ENCODE assay signal across 18 cellular contexts in the genomic region with DNA sequence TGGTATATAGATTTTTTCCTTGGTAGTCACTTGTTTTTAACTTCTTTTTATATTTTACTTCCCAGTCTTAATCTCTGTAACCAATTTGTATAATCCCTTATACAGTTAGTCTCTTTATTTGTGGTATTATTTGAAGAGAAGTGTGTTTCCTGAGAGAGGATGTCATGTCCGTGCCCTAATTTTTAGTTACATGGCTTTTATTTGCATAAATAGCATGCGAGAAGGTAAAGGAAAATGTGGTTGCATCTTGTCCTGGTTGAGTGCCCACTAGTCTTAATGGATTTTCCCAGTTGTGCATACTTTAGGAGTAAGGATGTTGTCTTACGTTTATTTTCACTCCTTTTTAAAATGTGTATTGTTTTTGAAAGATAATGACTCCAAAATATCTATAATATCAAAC. TPM values are rescaled to one million over a fixed set of nuclear protein-coding genes. Genes with fewer than 3 reads are reported as not detected.
DNase-seq lines count a peak whose midpoint lies in the region; ATAC-seq and TF ChIP-seq lines count a peak whose summit lies in the region.
"Had no signal": no experiment of that assay in that cellular context is flagged by ENCODE, and none has a peak within 500 bp of the region (broad histone marks: within the 10 kb centered on the region; RNA-seq: fewer than 3 reads in every experiment).

No MANE protein-coding gene starts in this region.

- CTCF ChIA-PET in CD8-positive, alpha-beta T cell (lab: Charles Lee): interaction anchor here (0.8 kb wide), 1 partner anchor 16 kb away, joined by 3 read pairs; no protein-coding TSS in a partner anchor

- no peaks in the 10 kb centered on the region for H3K9me3 ChIP-seq in CD8-positive, alpha-beta T cell (ENCODE audit: low read length)
- H3K9me3 ChIP-seq in tibial artery: no peaks in the 10 kb centered on the region
- H3K9me3 ChIP-seq: left lung had no signal

- no peaks in the 10 kb centered on the region for H3K27me3 Mint-ChIP-seq in CD8-positive, alpha-beta T cell (ENCODE audit: low read depth)
- H3K27me3 Mint-ChIP-seq in activated naive CD8-positive, alpha-beta T cell treated with anti-CD3 and anti-CD28 coated beads for 36 hours: no peaks in the 10 kb centered on the region
- H3K27me3 Mint-ChIP-seq in natural killer cell treated with Interleukin-12 subunit alpha and Interleukin-12 subunit beta and Interleukin-15 and Interleukin-18, amount 100 ng/mL, for 72 hours: no peaks in the 10 kb centered on the region

- H3K4me3 Mint-ChIP-seq in CD8-positive, alpha-beta T cell: peak overlapping the region; percentile 51
- no peak overlapping the region for H3K4me3 Mint-ChIP-seq in activated naive CD8-positive, alpha-beta T cell treated with anti-CD3 and anti-CD28 coated beads for 36 hours
- peak overlapping the region; percentile 70 for H3K4me3 Mint-ChIP-seq in natural killer cell treated with Interleukin-12 subunit alpha and Interleukin-12 subunit beta and Interleukin-15 and Interleukin-18, amount 100 ng/mL, for 72 hours

- POLR2A ChIA-PET in CD8-positive, alpha-beta T cell (lab: Charles Lee): interaction anchor here (0.7 to 1.0 kb wide), 2 partner anchors 100 to 137 kb away, joined by 3 read pairs; no protein-coding TSS in a partner anchor

- H3K4me1 Mint-ChIP-seq in CD8-positive, alpha-beta T cell (ENCODE audit: low read depth): peaks cover 92% of the 10 kb centered on the region
- peaks cover 85% of the 10 kb centered on the region for H3K4me1 Mint-ChIP-seq in activated naive CD8-positive, alpha-beta T cell treated with anti-CD3 and anti-CD28 coated beads for 36 hours
- peaks cover 68 to 79% of the 10 kb centered on the region in 2 donors for H3K4me1 Mint-ChIP-seq in natural killer cell treated with Interleukin-12 subunit alpha and Interleukin-12 subunit beta and Interleukin-15 and Interleukin-18, amount 100 ng/mL, for 72 hours (ENCODE audit: low read depth in 2 of 2)

- H3K36me3 ChIP-seq in CD8-positive, alpha-beta T cell (ENCODE audit: insufficient read depth, low read length): no peaks in the 10 kb centered on the region
- no peaks in the 10 kb centered on the region for H3K36me3 ChIP-seq in tibial artery

- no peak overlapping the region for H3K27ac ChIP-seq in CD8-positive, alpha-beta T cell (ENCODE audit: low read depth, low read length)
- H3K27ac ChIP-seq in tibial artery: no peak overlapping the region
- H3K27ac ChIP-seq: left lung, parathyroid adenoma, skin epidermis had no signal

- H3K9me3 Mint-ChIP-seq in CD8-positive, alpha-beta T cell: no peaks in the 10 kb centered on the region
- no peaks in the 10 kb centered on the region for H3K9me3 Mint-ChIP-seq in activated naive CD8-positive, alpha-beta T cell treated with anti-CD3 and anti-CD28 coated beads for 36 hours
- H3K9me3 Mint-ChIP-seq in natural killer cell treated with Interleukin-12 subunit alpha and Interleukin-12 subunit beta and Interleukin-15 and Interleukin-18, amount 100 ng/mL, for 72 hours: no peaks in the 10 kb centered on the region

- peaks cover 37% of the 10 kb centered on the region for H3K36me3 Mint-ChIP-seq in CD8-positive, alpha-beta T cell
- H3K36me3 Mint-ChIP-seq in activated naive CD8-positive, alpha-beta T cell treated with anti-CD3 and anti-CD28 coated beads for 36 hours: peaks cover 31% of the 10 kb centered on the region
- H3K36me3 Mint-ChIP-seq in natural killer cell treated with Interleukin-12 subunit alpha and Interleukin-12 subunit beta and Interleukin-15 and Interleukin-18, amount 100 ng/mL, for 72 hours: peaks cover 8% of the 10 kb centered on the region

- no peak for TF ChIP-seq CTCF in CD8-positive, alpha-beta T cell (IDR thresholded peaks at IDR 0.05)
- TF ChIP-seq CTCF in tibial artery (IDR thresholded peaks at IDR 0.05): no peak

- ATAC-seq in CD8-positive, alpha-beta T cell: no peak
- ATAC-seq in natural killer cell treated with Interleukin-12 subunit alpha and Interleukin-12 subunit beta and Interleukin-15 and Interleukin-18, amount 100 ng/mL, for 72 hours: no peak
- ATAC-seq: K562, left lung had no signal

- no peak overlapping the region for H3K4me3 ChIP-seq in CD8-positive, alpha-beta T cell (ENCODE audit: low read depth, low read length)
- H3K4me3 ChIP-seq in tibial artery: no peak overlapping the region
- H3K4me3 ChIP-seq: K562, left lung, skin epidermis had no signal

- intact Hi-C loops in CD8-positive, alpha-beta T cell (cut with DNase I, micrococcal nuclease): loop anchor here in 1 of 2 experiments (1.0 to 5.0 kb wide), 2 partner anchors 191 to 279 kb away; no protein-coding TSS in a partner anchor
- intact Hi-C loops in tibial artery (cut with DNase I; ENCODE audit: low total_unique reads): no loop called here

- H3K27ac Mint-ChIP-seq in CD8-positive, alpha-beta T cell: peak overlapping the region; percentile 69
- peak overlapping the region; percentile 49 for H3K27ac Mint-ChIP-seq in activated naive CD8-positive, alpha-beta T cell treated with anti-CD3 and anti-CD28 coated beads for 36 hours
- H3K27ac Mint-ChIP-seq in natural killer cell treated with Interleukin-12 subunit alpha and Interleukin-12 subunit beta and Interleukin-15 and Interleukin-18, amount 100 ng/mL, for 72 hours: peak overlapping the region; percentile 62 to 91

- no peak for DNase-seq in CD8-positive, alpha-beta T cell
- DNase-seq in NAMALWA (ENCODE audit: low spot score): peak; percentile 49
- no peak for DNase-seq in activated naive CD8-positive, alpha-beta T cell treated with anti-CD3 and anti-CD28 coated beads for 36 hours
- DNase-seq in natural killer cell treated with Interleukin-12 subunit alpha and Interleukin-12 subunit beta and Interleukin-15 and Interleukin-18, amount 100 ng/mL, for 72 hours (ENCODE audit: low spot score): no peak
- DNase-seq in activated CD8-positive, alpha-beta memory T cell treated with anti-CD3 and anti-CD28 coated beads, Interleukin-2, amount 50 U/mL, for 48 hours: no peak
- DNase-seq in tibial artery: no peak
- DNase-seq in stimulated activated naive CD4-positive, alpha-beta T cell treated with Interleukin-2 at 50 U/mL for 16 hours (lab: John Stamatoyannopoulos, UW): no peak
- DNase-seq in NCI-H748 (lab: John Stamatoyannopoulos, UW; ENCODE audit: unreplicated experiment): no peak
- DNase-seq: C1 segment of cervical spinal cord, DMS79, foreskin fibroblast, H7, left lung, NCI-H1092 treated with DMSO at 0.1 percent for 48 hours, NCI-H524 treated with DMSO at 0.1 percent for 48 hours had no signal

- H3K27me3 ChIP-seq in CD8-positive, alpha-beta T cell (ENCODE audit: insufficient read depth, low read length): no peaks in the 10 kb centered on the region
- no peaks in the 10 kb centered on the region for H3K27me3 ChIP-seq in tibial artery
- H3K27me3 ChIP-seq: left lung had no signal

- H3K4me1 ChIP-seq in CD8-positive, alpha-beta T cell (ENCODE audit: insufficient read depth, low read length): peaks cover 95% of the 10 kb centered on the region
- peaks cover 0 to 96% (median 41%) of the 10 kb centered on the region in 4 donors for H3K4me1 ChIP-seq in tibial artery

RNA-seq across cellular contexts. Expression of gene RAP1B, which starts 27.5 kb away (rescaled TPM):
- total RNA-seq in CD8-positive, alpha-beta T cell: 100 to 1,000 TPM; 299 TPM
- total RNA-seq in activated naive CD8-positive, alpha-beta T cell treated with anti-CD3 and anti-CD28 coated beads for 36 hours: 100 to 1,000 TPM; 239 to 245 TPM
- 100 to 1,000 TPM; 328 to 448 TPM for total RNA-seq in natural killer cell treated with Interleukin-12 subunit alpha and Interleukin-12 subunit beta and Interleukin-15 and Interleukin-18, amount 100 ng/mL, for 72 hours

RNA-seq across cellular contexts. Expression of gene NUP107, which starts 48.6 kb away (rescaled TPM):
- 10 to 100 TPM; 40.1 to 45.9 TPM for total RNA-seq in CD8-positive, alpha-beta T cell
- 100 to 1,000 TPM; 156 to 158 TPM for total RNA-seq in activated naive CD8-positive, alpha-beta T cell treated with anti-CD3 and anti-CD28 coated beads for 36 hours
- total RNA-seq in natural killer cell treated with Interleukin-12 subunit alpha and Interleukin-12 subunit beta and Interleukin-15 and Interleukin-18, amount 100 ng/mL, for 72 hours: 100 to 1,000 TPM in 1 of 2 donors, 10 to 100 TPM in 1; 77.3 to 111 TPM
